ENCODE assay signal across 8 cellular contexts in genomic region chr5:912356-913091, GRCh38. TPM values are rescaled to one million over a fixed set of nuclear protein-coding genes. Genes with fewer than 3 reads are reported as not detected.
A peak's percentile ranks its signal among the peaks of the same experiment; 100 is the strongest.
DNase-seq lines count a peak whose midpoint lies in the region; ATAC-seq, FAIRE-seq and TF ChIP-seq lines count a peak whose summit lies in the region.

No MANE protein-coding gene starts in this region.

- no peaks in the 10 kb centered on the region for H3K27me3 ChIP-seq in HepG2 (ENCODE audit: control insufficient read depth in 1 of 2, insufficient read depth in 2 of 2, low read length in 2 of 2)

- no peaks in the 10 kb centered on the region for H3K79me2 ChIP-seq in HepG2 (ENCODE audit: insufficient read depth, low read length)

- no TSS peak for BruUV-seq in HepG2 (replicated peaks; lab: Mats Ljungman, UMichigan)

- no peaks in the 10 kb centered on the region for H3K9me3 Mint-ChIP-seq in activated naive CD4-positive, alpha-beta T cell treated with anti-CD3 and anti-CD28 coated beads, Interleukin-2, amount 50 U/mL, for 72 hours

- peak; percentile 28 for FAIRE-seq in GM12891 (lab: Jason Lieb, UNC)
- FAIRE-seq in HepG2 (lab: Jason Lieb, UNC), result no peak

- H3K4me2 ChIP-seq in HepG2 (ENCODE audit: low read depth, low read length), result no peak overlapping the region

- H3K36me3 Mint-ChIP-seq in activated naive CD4-positive, alpha-beta T cell treated with anti-CD3 and anti-CD28 coated beads, Interleukin-2, amount 50 U/mL, for 72 hours, result peaks cover 30 to 34% of the 10 kb centered on the region in 2 donors

- peak; percentile 90 to 94 for ATAC-seq in activated naive CD4-positive, alpha-beta T cell treated with anti-CD3 and anti-CD28 coated beads, Interleukin-2, amount 50 U/mL, for 72 hours
- ATAC-seq in HepG2, result no peak
- no peak for ATAC-seq in GM19467 (IDR thresholded peaks at IDR 0.05; ENCODE audit: unreplicated experiment)

- peak overlapping the region; percentile 92 for H3K27ac ChIP-seq in RWPE1
- no peak overlapping the region for H3K27ac ChIP-seq in HepG2 (ENCODE audit: extremely low read length, insufficient read depth, low read length)

- H3K36me3 ChIP-seq in HepG2 (replicated peaks in 1 of 2; ENCODE audit: control insufficient read depth in 1 of 2, insufficient read depth in 2 of 2, low read length in 2 of 2), result peaks cover 22 to 76% of the 10 kb centered on the region in 2 experiments

- 98% methylated on average over 42 of the region's 42 CpGs for WGBS in HepG2 (ENCODE audit: low lambda C conversion rate)

- H3K9me3 ChIP-seq in HepG2 (ENCODE audit: low read length), result no peaks in the 10 kb centered on the region

- peak overlapping the region; percentile 60 to 93 for H3K27ac Mint-ChIP-seq in activated naive CD4-positive, alpha-beta T cell treated with anti-CD3 and anti-CD28 coated beads, Interleukin-2, amount 50 U/mL, for 72 hours

- in situ Hi-C loops in HepG2 (cut with HindIII; ENCODE audit: extremely low pct_ligation_motif_present, low pct_unique_long_range_greater_than_20kb), result no loop called here

- no peaks in the 10 kb centered on the region for H3K4me1 ChIP-seq in HepG2 (ENCODE audit: insufficient read depth, low read length)

- H3K4me3 ChIP-seq in HepG2 (replicated peaks in 1 of 3; ENCODE audit: insufficient read depth in 1 of 3, low read depth in 2 of 3, low read length in 3 of 3), result no peak overlapping the region

- no peak for TF ChIP-seq RAD21 in HepG2 (CRISPR knock-in tag; IDR thresholded peaks at IDR 0.05)

- POLR2A ChIA-PET in RWPE1 (lab: Yijun Ruan, JAX; ENCODE audit: low non-redundant PET), result no interaction called here
- POLR2A ChIA-PET in HepG2 (lab: Yijun Ruan, JAX), result no interaction called here

- intact Hi-C loops in HepG2 (cut with micrococcal nuclease; ENCODE audit: unreplicated experiment), result no loop called here

- DNase-seq in GM12891 (ENCODE audit: insufficient read length, low spot score) (no peak), RWPE1 (ENCODE audit: low spot score) (peak; percentile 96), HepG2 (ENCODE audit: low spot score) (no peak), foreskin melanocyte (no peak), NCI-H2227 (lab: John Stamatoyannopoulos, UW; ENCODE audit: unreplicated experiment) (no peak)
- DNase-seq in activated naive CD4-positive, alpha-beta T cell treated with anti-CD3 and anti-CD28 coated beads, Interleukin-2, amount 50 U/mL, for 72 hours (ENCODE audit: low spot score in 2 of 2), result peak; percentile 28 to 86
- DNase-seq in stimulated activated CD8-positive, alpha-beta memory T cell treated with anti-CD3 and anti-CD28 coated beads, Interleukin-7, amount 100 ng/mL, for 4 hours (ENCODE audit: low read depth in 2 of 2), result peak; percentile 26 to 59

- peak; percentile 73 for TF ChIP-seq CTCF in RWPE1 (conservative IDR thresholded peaks at IDR 0.05; ENCODE audit: low read depth)
- 0 out of 2 replicates have a peak, but pooled peaks have one; percentile 15 for TF ChIP-seq CTCF in HepG2 (CRISPR knock-in tag; IDR thresholded peaks at IDR 0.05)

- CTCF ChIA-PET in RWPE1 (lab: Yijun Ruan, JAX), result interaction anchor here (0.5 to 2.0 kb wide), 5 partner anchors 14 to 262 kb away, joined by 3 to 9 read pairs (median 5); no protein-coding TSS in a partner anchor
- CTCF ChIA-PET in HepG2 (lab: Yijun Ruan, JAX; ENCODE audit: low intra/inter-chr PET ratio, low total read pairs), result no interaction called here

- H4K20me1 ChIP-seq in HepG2 (ENCODE audit: insufficient read depth, low read length), result no peaks in the 10 kb centered on the region

- TF ChIP-seq POLR2A in GM12891 (IDR thresholded peaks at IDR 0.05; ENCODE audit: low read depth, low read length) (no peak), HepG2 (IDR thresholded peaks at IDR 0.05; ENCODE audit: insufficient read depth in 1 of 2, low read depth in 2 of 2, low read length in 2 of 2) (no peak)

- no peak overlapping the region for H2AFZ ChIP-seq in HepG2 (ENCODE audit: low read length)

- TF ChIP-seq EP300 in HepG2 (IDR thresholded peaks at IDR 0.05; ENCODE audit: low read depth in 2 of 2, low read length in 2 of 2), result no peak
- TF ChIP-seq EP300 in HepG2 (CRISPR knock-in tag; IDR thresholded peaks at IDR 0.05; ENCODE audit: borderline replicate concordance), result no peak

- H3K9ac ChIP-seq in HepG2 (ENCODE audit: insufficient read depth, low read depth, low read length), result no peak overlapping the region

TF ChIP-seq in GM12891, 5 proteins besides CTCF, POLR2A, EP300 and RAD21:
- TF ChIP-seq TAF1 (IDR thresholded peaks at IDR 0.05; ENCODE audit: low read depth, low read length) (no peak), POU2F2 (IDR thresholded peaks at IDR 0.05; ENCODE audit: low read depth, low read length) (no peak), POLR2AphosphoS5 (IDR thresholded peaks at IDR 0.05; ENCODE audit: low read depth, low read length) (no peak), SPI1 (IDR thresholded peaks at IDR 0.05; ENCODE audit: low read depth, low read length) (no peak), PAX5 (IDR thresholded peaks at IDR 0.05; ENCODE audit: insufficient read depth, low read length, severe bottlenecking) (no peak)

TF ChIP-seq in HepG2, 621 proteins besides CTCF, POLR2A, EP300 and RAD21:
- TF ChIP-seq MXI1 (IDR thresholded peaks at IDR 0.05; ENCODE audit: borderline replicate concordance, low read depth, low read length) (no peak), AGO2 (optimal IDR thresholded peaks at IDR 0.05; ENCODE audit: low read depth, low read length) (peak; percentile 58)
TF ChIP-seq in HepG2: peak in this region for 1.

RNA-seq across cellular contexts. Expression of gene TRIP13, which starts 19.8 kb away (rescaled TPM):
- polyA plus RNA-seq in GM12891 (2012; ENCODE audit: low read depth, missing spikeins), result 11.4 TPM
- total RNA-seq in activated naive CD4-positive, alpha-beta T cell treated with anti-CD3 and anti-CD28 coated beads, Interleukin-2, amount 50 U/mL, for 72 hours, result 10 to 100 TPM; 20.1 to 25.5 TPM
- 33.0 and 39.5 TPM in 2 replicates for total RNA-seq in HepG2 (2016; rRNA removed; fragmentation: Illumina TruSeq; extraction: Trizol)
- total RNA-seq in HepG2 (2016; cell fraction: cytosol; rRNA removed; fragmentation: Illumina TruSeq; extraction: Trizol; ENCODE audit: low read depth), result 8.1 and 9.8 TPM in 2 replicates
- 33.0 and 42.4 TPM in 2 replicates for total RNA-seq in HepG2 (2016; cell fraction: insoluble cytoplasmic fraction; rRNA removed; fragmentation: Illumina TruSeq; extraction: Trizol)
- total RNA-seq in HepG2 (2016; cell fraction: membrane; rRNA removed; fragmentation: Illumina TruSeq; extraction: Trizol), result 19.4 and 20.2 TPM in 2 replicates
- total RNA-seq in HepG2 (2016; cell fraction: nucleus; rRNA removed; fragmentation: Illumina TruSeq; extraction: Trizol), result 18.6 TPM in 2 replicates
- polyA plus RNA-seq in HepG2 (2011; rRNA removed), result 12.8 and 13.5 TPM in 2 replicates
- polyA plus RNA-seq in HepG2 (2011; cell fraction: cytosol; rRNA removed), result 6.1 and 7.0 TPM in 2 replicates
- polyA plus RNA-seq in HepG2 (2011; cell fraction: nucleus; rRNA removed), result 11.6 and 18.6 TPM in 2 replicates
- 6.5 and 11.3 TPM in 2 replicates for polyA plus RNA-seq in HepG2 (2012)
- polyA plus RNA-seq in HepG2 (2016; cell fraction: cytosol; fragmentation: Illumina TruSeq; extraction: Trizol; ENCODE audit: low read depth), result 4.9 and 6.9 TPM in 2 replicates
- polyA plus RNA-seq in HepG2 (2016; cell fraction: insoluble cytoplasmic fraction; fragmentation: Illumina TruSeq; extraction: Trizol; ENCODE audit: low read depth), result 44.2 and 47.5 TPM in 2 replicates
- polyA plus RNA-seq in HepG2 (2016; cell fraction: membrane; fragmentation: Illumina TruSeq; extraction: Trizol; ENCODE audit: low read depth), result 13.5 and 13.6 TPM in 2 replicates
- polyA plus RNA-seq in HepG2 (2016; cell fraction: nucleus; fragmentation: Illumina TruSeq; extraction: Trizol; ENCODE audit: insufficient read depth, low read depth), result 42.0 and 45.8 TPM in 2 replicates
- polyA minus RNA-seq in HepG2 (2011; rRNA and poly(A)+ RNA removed; ENCODE audit: low replicate concordance), result 6.3 and 101 TPM in 2 replicates
- polyA minus RNA-seq in HepG2 (2011; cell fraction: cytosol; rRNA and poly(A)+ RNA removed), result 4.5 and 11.3 TPM in 2 replicates
- 9.2 and 11.7 TPM in 2 replicates for polyA minus RNA-seq in HepG2 (2011; cell fraction: nucleus; rRNA and poly(A)+ RNA removed)

RNA-seq across cellular contexts. Expression of gene BRD9, which starts 19.9 kb away (rescaled TPM):
- polyA plus RNA-seq in GM12891 (2012; ENCODE audit: low read depth, missing spikeins), result 27.5 TPM
- total RNA-seq in activated naive CD4-positive, alpha-beta T cell treated with anti-CD3 and anti-CD28 coated beads, Interleukin-2, amount 50 U/mL, for 72 hours, result 10 to 100 TPM; 60.4 to 61.7 TPM
- total RNA-seq in HepG2 (2016; rRNA removed; fragmentation: Illumina TruSeq; extraction: Trizol), result 20.7 and 22.9 TPM in 2 replicates
- 6.6 and 8.1 TPM in 2 replicates for total RNA-seq in HepG2 (2016; cell fraction: cytosol; rRNA removed; fragmentation: Illumina TruSeq; extraction: Trizol; ENCODE audit: low read depth)
- total RNA-seq in HepG2 (2016; cell fraction: insoluble cytoplasmic fraction; rRNA removed; fragmentation: Illumina TruSeq; extraction: Trizol), result 18.6 and 24.6 TPM in 2 replicates
- 10.4 and 11.6 TPM in 2 replicates for total RNA-seq in HepG2 (2016; cell fraction: membrane; rRNA removed; fragmentation: Illumina TruSeq; extraction: Trizol)
- total RNA-seq in HepG2 (2016; cell fraction: nucleus; rRNA removed; fragmentation: Illumina TruSeq; extraction: Trizol), result 30.9 and 31.0 TPM in 2 replicates
- polyA plus RNA-seq in HepG2 (2011; rRNA removed), result 5.2 and 6.3 TPM in 2 replicates
- 4.5 and 4.6 TPM in 2 replicates for polyA plus RNA-seq in HepG2 (2011; cell fraction: cytosol; rRNA removed)
- polyA plus RNA-seq in HepG2 (2011; cell fraction: nucleus; rRNA removed), result 36.0 and 39.4 TPM in 2 replicates
- polyA plus RNA-seq in HepG2 (2012), result 10.7 and 10.9 TPM in 2 replicates
- 2.4 and 2.5 TPM in 2 replicates for polyA plus RNA-seq in HepG2 (2016; cell fraction: cytosol; fragmentation: Illumina TruSeq; extraction: Trizol; ENCODE audit: low read depth)
- polyA plus RNA-seq in HepG2 (2016; cell fraction: insoluble cytoplasmic fraction; fragmentation: Illumina TruSeq; extraction: Trizol; ENCODE audit: low read depth), result 17.6 and 19.2 TPM in 2 replicates
- 4.9 and 5.4 TPM in 2 replicates for polyA plus RNA-seq in HepG2 (2016; cell fraction: membrane; fragmentation: Illumina TruSeq; extraction: Trizol; ENCODE audit: low read depth)
- polyA plus RNA-seq in HepG2 (2016; cell fraction: nucleus; fragmentation: Illumina TruSeq; extraction: Trizol; ENCODE audit: insufficient read depth, low read depth), result 65.1 and 68.5 TPM in 2 replicates
- polyA minus RNA-seq in HepG2 (2011; rRNA and poly(A)+ RNA removed; ENCODE audit: low replicate concordance), result 15.9 and 73.1 TPM in 2 replicates
- 4.1 and 5.6 TPM in 2 replicates for polyA minus RNA-seq in HepG2 (2011; cell fraction: cytosol; rRNA and poly(A)+ RNA removed)
- 30.7 and 34.1 TPM in 2 replicates for polyA minus RNA-seq in HepG2 (2011; cell fraction: nucleus; rRNA and poly(A)+ RNA removed)

Comparison
In these comparisons a context has a peak if more than half of its experiments do, and no peak if none do; other contexts are left out.
1. DNase-seq: peak in RWPE1 (single experiment), activated naive CD4-positive, alpha-beta T cell treated with anti-CD3 and anti-CD28 coated beads, Interleukin-2, amount 50 U/mL, for 72 hours (2 of 2) and stimulated activated CD8-positive, alpha-beta memory T cell treated with anti-CD3 and anti-CD28 coated beads, Interleukin-7, amount 100 ng/mL, for 4 hours (2 of 2); none in GM12891 (single experiment), HepG2 (single experiment), foreskin melanocyte (single experiment) and NCI-H2227 (single experiment).
2. ATAC-seq: peak in activated naive CD4-positive, alpha-beta T cell treated with anti-CD3 and anti-CD28 coated beads, Interleukin-2, amount 50 U/mL, for 72 hours (2 of 2); none in HepG2 (single experiment) and GM19467 (single experiment).